ENCODE assay signal across 1 cellular context in the genomic region with DNA sequence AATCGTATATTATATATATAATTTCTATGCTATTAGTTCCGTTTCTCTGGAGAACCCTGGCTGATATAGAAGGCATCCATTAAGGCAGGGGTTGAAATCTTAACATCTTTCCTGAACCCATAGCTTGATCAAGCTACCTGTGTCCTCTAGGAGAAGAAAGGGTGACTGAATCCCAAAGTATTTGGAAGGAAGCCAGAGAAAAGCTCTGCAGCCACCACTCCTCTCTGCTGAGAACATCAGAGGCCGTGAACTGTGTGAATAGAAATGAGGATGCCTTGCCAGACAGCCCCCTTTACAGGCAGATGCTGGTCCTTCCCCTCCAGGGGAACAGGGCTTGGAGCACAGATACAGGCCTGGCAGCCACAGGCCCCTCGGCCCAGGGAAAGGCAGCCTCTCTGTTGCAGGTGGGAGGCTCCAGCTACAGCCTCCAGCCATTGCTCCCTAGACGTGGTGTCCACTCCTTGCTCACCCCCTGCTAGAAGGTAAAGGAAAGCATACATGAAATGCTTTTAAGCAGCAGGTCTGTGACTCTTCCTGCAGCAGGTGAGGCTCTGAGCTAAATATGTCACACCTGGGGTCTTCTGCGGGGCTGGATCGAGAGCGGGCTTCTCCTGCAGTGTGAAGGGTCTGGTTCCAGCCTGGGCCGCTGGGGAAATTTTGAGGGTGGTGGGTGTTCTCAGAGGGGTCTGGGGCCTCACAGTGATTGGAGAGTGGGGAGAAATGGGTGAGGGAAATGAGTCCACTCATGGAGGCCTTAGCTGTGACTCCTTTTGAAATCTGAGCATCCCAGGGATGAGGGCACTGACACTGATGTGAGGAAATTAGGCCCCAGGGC.
TF ChIP-seq lines count a peak whose summit lies in the region.

No MANE protein-coding gene starts in this region.

TF ChIP-seq in H1, 55 proteins besides CTCF, POLR2A, EP300 and RAD21 (continued from another document):
- no peak for TF ChIP-seq RNF2 (IDR thresholded peaks at IDR 0.05; ENCODE audit: borderline replicate concordance, low read depth, low read length, missing control alignments, poor library complexity, severe bottlenecking)
